ENCODE assay signal across 8 cellular contexts in genomic region chr2:24124003-24124585, GRCh38.
DNase-seq lines count a peak whose midpoint lies in the region; ATAC-seq and FAIRE-seq lines count a peak whose summit lies in the region.

No MANE protein-coding gene starts in this region.

- H3K4me1 Mint-ChIP-seq in activated naive CD4-positive, alpha-beta T cell treated with anti-CD3 and anti-CD28 coated beads, Interleukin-2, amount 50 U/mL, for 24 hours: peaks cover 12% of the 10 kb centered on the region
- peaks cover 12 to 26% of the 10 kb centered on the region in 2 donors for H3K4me1 Mint-ChIP-seq in stimulated activated naive B cell treated with anti-CD40 and anti-IgM and Interleukin-4, amounts not matched to agents 10 μg/mL and 1 μg/mL and 100 μg/mL, for 72 hours

- no peak for DNase-seq in GM19239 (ENCODE audit: insufficient read length, low spot score)
- DNase-seq in HS-27A (ENCODE audit: low read depth): peak; percentile 26
- DNase-seq in stimulated activated naive B cell treated with anti-CD40 and anti-IgM and Interleukin-4, amounts not matched to agents 10 μg/mL and 1 μg/mL and 100 μg/mL, for 72 hours: no peak
- no peak for DNase-seq in NK-92 treated with Interleukin-12 subunit alpha and Interleukin-12 subunit beta, amount 100 ng/mL, for 24 hours (lab: John Stamatoyannopoulos, UW)
- DNase-seq in stimulated activated CD4-positive, alpha-beta T cell treated with anti-CD3 and anti-CD28 coated beads, Interleukin-2, amount 100 ng/mL, for 48 hours: no peak

- H4K20me1 ChIP-seq in BLaER1: no peaks in the 10 kb centered on the region

- H3K36me3 Mint-ChIP-seq in activated naive CD4-positive, alpha-beta T cell treated with anti-CD3 and anti-CD28 coated beads, Interleukin-2, amount 50 U/mL, for 24 hours: no peaks in the 10 kb centered on the region
- peaks cover 3 to 4% of the 10 kb centered on the region in 2 donors for H3K36me3 Mint-ChIP-seq in stimulated activated naive B cell treated with anti-CD40 and anti-IgM and Interleukin-4, amounts not matched to agents 10 μg/mL and 1 μg/mL and 100 μg/mL, for 72 hours

- H3K27me3 Mint-ChIP-seq in activated naive CD4-positive, alpha-beta T cell treated with anti-CD3 and anti-CD28 coated beads, Interleukin-2, amount 50 U/mL, for 24 hours: no peaks in the 10 kb centered on the region
- no peaks in the 10 kb centered on the region for H3K27me3 Mint-ChIP-seq in stimulated activated naive B cell treated with anti-CD40 and anti-IgM and Interleukin-4, amounts not matched to agents 10 μg/mL and 1 μg/mL and 100 μg/mL, for 72 hours

- peak overlapping the region; percentile 89 for H3K27ac ChIP-seq in BLaER1
- H3K27ac ChIP-seq in iPS-18a (ENCODE audit: low read length): no peak overlapping the region

- peak overlapping the region; percentile 52 for H3K27ac Mint-ChIP-seq in activated naive CD4-positive, alpha-beta T cell treated with anti-CD3 and anti-CD28 coated beads, Interleukin-2, amount 50 U/mL, for 24 hours
- H3K27ac Mint-ChIP-seq in stimulated activated naive B cell treated with anti-CD40 and anti-IgM and Interleukin-4, amounts not matched to agents 10 μg/mL and 1 μg/mL and 100 μg/mL, for 72 hours: peak overlapping the region; percentile 93

- H3K4me3 ChIP-seq in BLaER1 (peak overlapping the region; percentile 82), iPS-18a (ENCODE audit: low read length) (peak overlapping the region; percentile 83)

- no peaks in the 10 kb centered on the region for H3K27me3 ChIP-seq in BLaER1
- peaks cover 9% of the 10 kb centered on the region for H3K27me3 ChIP-seq in iPS-18a (ENCODE audit: control insufficient read depth, insufficient read depth, low read length)

- peak overlapping the region; percentile 93 for H3K4me2 ChIP-seq in BLaER1

- H3K4me3 Mint-ChIP-seq in activated naive CD4-positive, alpha-beta T cell treated with anti-CD3 and anti-CD28 coated beads, Interleukin-2, amount 50 U/mL, for 24 hours: peak overlapping the region; percentile 81
- H3K4me3 Mint-ChIP-seq in stimulated activated naive B cell treated with anti-CD40 and anti-IgM and Interleukin-4, amounts not matched to agents 10 μg/mL and 1 μg/mL and 100 μg/mL, for 72 hours: peak overlapping the region; percentile 92 to 94

- H3K9me3 Mint-ChIP-seq in activated naive CD4-positive, alpha-beta T cell treated with anti-CD3 and anti-CD28 coated beads, Interleukin-2, amount 50 U/mL, for 24 hours: no peaks in the 10 kb centered on the region
- H3K9me3 Mint-ChIP-seq in stimulated activated naive B cell treated with anti-CD40 and anti-IgM and Interleukin-4, amounts not matched to agents 10 μg/mL and 1 μg/mL and 100 μg/mL, for 72 hours: no peaks in the 10 kb centered on the region

- H3K36me3 ChIP-seq in BLaER1 (no peaks in the 10 kb centered on the region), iPS-18a (ENCODE audit: control insufficient read depth, low read depth, low read length) (no peaks in the 10 kb centered on the region)

- H3K9ac ChIP-seq in BLaER1 (peak overlapping the region; percentile 91), iPS-18a (ENCODE audit: low read length) (peak overlapping the region; percentile 62)

- peak; percentile 9 to 12 for ATAC-seq in stimulated activated naive B cell treated with anti-CD40 and anti-IgM and Interleukin-4, amounts not matched to agents 10 μg/mL and 1 μg/mL and 100 μg/mL, for 72 hours (replicated peaks)

- FAIRE-seq in GM19239 (lab: Jason Lieb, UNC): peak; percentile 69

- H3K4me1 ChIP-seq in BLaER1: peaks cover 23% of the 10 kb centered on the region
- H3K4me1 ChIP-seq in iPS-18a (ENCODE audit: control insufficient read depth, low read depth, low read length): peaks cover 15% of the 10 kb centered on the region

- no peaks in the 10 kb centered on the region for H3K9me3 ChIP-seq in BLaER1
- H3K9me3 ChIP-seq in iPS-18a (ENCODE audit: control insufficient read depth, low read depth, low read length): no peaks in the 10 kb centered on the region
